In the genomic region with DNA sequence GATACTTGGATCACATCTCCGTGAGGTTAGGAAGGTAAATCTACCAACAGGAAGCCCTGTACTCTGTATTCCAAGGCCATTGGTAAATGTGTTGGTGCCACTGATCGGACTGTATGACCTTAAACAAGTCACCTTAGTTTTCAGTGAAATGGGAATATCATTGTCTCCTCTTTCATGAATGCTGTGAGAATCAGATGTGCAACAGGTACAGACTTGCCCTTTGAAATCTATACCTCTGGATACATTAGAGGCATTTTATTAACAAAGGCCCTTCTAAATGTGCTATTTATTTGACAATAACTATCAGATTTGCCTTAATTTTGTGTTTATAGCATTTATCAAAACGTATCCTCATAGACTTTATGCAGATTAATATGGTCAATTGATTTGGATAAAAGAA, we compare ENCODE assay signal across 1 cellular context.
TF ChIP-seq lines count a peak whose summit lies in the region.

No MANE protein-coding gene starts in this region.

TF ChIP-seq in HEK293, 187 proteins besides CTCF, POLR2A, EP300 and RAD21:
- TF ChIP-seq SETDB1 (IDR thresholded peaks at IDR 0.05; ENCODE audit: insufficient read length, low read length): no peak
- TF ChIP-seq, protein P1, sequence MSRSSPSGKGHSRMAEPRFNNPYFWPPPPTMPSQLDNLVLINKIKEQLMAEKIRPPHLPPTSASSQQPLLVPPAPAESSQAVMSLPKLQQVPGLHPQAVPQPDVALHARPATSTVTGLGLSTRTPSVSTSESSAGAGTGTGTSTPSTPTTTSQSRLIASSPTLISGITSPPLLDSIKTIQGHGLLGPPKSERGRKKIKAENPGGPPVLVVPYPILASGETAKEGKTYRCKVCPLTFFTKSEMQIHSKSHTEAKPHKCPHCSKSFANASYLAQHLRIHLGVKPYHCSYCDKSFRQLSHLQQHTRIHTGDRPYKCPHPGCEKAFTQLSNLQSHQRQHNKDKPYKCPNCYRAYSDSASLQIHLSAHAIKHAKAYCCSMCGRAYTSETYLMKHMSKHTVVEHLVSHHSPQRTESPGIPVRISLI (tag by site-specific recombination; IDR thresholded peaks at IDR 0.05): no peak
- TF ChIP-seq SCRT2 (tag by site-specific recombination; IDR thresholded peaks at IDR 0.05): peak; percentile 83
- 0 out of 2 replicates have a peak, but pooled peaks have one; percentile 57 for TF ChIP-seq SCRT1 (tag by site-specific recombination; IDR thresholded peaks at IDR 0.05; ENCODE audit: borderline replicate concordance)
- TF ChIP-seq ZNF677 (tag by site-specific recombination; IDR thresholded peaks at IDR 0.05): no peak
